In genomic region chr10:3766046-3766761, GRCh38 we compare ENCODE assay signal across 1 cellular context.
A peak's percentile ranks its signal among the peaks of the same experiment; 100 is the strongest.
TF ChIP-seq lines count a peak whose summit lies in the region.

No MANE protein-coding gene starts in this region.

TF ChIP-seq in HepG2, 621 proteins besides CTCF, POLR2A, EP300 and RAD21 (continued from another document):
- TF ChIP-seq HNRNPL (IDR thresholded peaks at IDR 0.05; ENCODE audit: low read depth, low read length) (peak; percentile 90), FOXA3 (CRISPR knock-in tag; IDR thresholded peaks at IDR 0.05) (peak; percentile 77), KMT2A (CRISPR knock-in tag; IDR thresholded peaks at IDR 0.05) (no peak), NFAT5 (CRISPR knock-in tag; IDR thresholded peaks at IDR 0.05) (no peak), ZNF407 (CRISPR knock-in tag; IDR thresholded peaks at IDR 0.05; ENCODE audit: not compliant biosample characterization) (no peak), ERF (CRISPR knock-in tag; IDR thresholded peaks at IDR 0.05) (peak; percentile 89), ZKSCAN8 (CRISPR knock-in tag; IDR thresholded peaks at IDR 0.05; ENCODE audit: borderline replicate concordance) (0 out of 2 replicates have a peak, but pooled peaks have one; percentile 28), E2F1 (CRISPR knock-in tag; IDR thresholded peaks at IDR 0.05) (no peak), ZBTB7B (CRISPR knock-in tag; IDR thresholded peaks at IDR 0.05) (peak; percentile 49; the same call in 1 of the 2 replicates), ZNF572 (CRISPR knock-in tag; IDR thresholded peaks at IDR 0.05) (no peak), ETV6 (CRISPR knock-in tag; conservative IDR thresholded peaks at IDR 0.05) (no peak), MED1 (CRISPR knock-in tag; IDR thresholded peaks at IDR 0.05) (peak; percentile 93), FOXA1 (IDR thresholded peaks at IDR 0.05) (no peak), FOXA1 (CRISPR knock-in tag; IDR thresholded peaks at IDR 0.05) (peak; percentile 28; the same call in 1 of the 2 replicates), HNRNPLL (IDR thresholded peaks at IDR 0.05; ENCODE audit: low read depth, low read length, poor library complexity, severe bottlenecking) (no peak), GATAD2A (CRISPR knock-in tag; IDR thresholded peaks at IDR 0.05) (peak; percentile 88), ZNF549 (CRISPR knock-in tag; IDR thresholded peaks at IDR 0.05) (no peak)
- TF ChIP-seq, protein P1, sequence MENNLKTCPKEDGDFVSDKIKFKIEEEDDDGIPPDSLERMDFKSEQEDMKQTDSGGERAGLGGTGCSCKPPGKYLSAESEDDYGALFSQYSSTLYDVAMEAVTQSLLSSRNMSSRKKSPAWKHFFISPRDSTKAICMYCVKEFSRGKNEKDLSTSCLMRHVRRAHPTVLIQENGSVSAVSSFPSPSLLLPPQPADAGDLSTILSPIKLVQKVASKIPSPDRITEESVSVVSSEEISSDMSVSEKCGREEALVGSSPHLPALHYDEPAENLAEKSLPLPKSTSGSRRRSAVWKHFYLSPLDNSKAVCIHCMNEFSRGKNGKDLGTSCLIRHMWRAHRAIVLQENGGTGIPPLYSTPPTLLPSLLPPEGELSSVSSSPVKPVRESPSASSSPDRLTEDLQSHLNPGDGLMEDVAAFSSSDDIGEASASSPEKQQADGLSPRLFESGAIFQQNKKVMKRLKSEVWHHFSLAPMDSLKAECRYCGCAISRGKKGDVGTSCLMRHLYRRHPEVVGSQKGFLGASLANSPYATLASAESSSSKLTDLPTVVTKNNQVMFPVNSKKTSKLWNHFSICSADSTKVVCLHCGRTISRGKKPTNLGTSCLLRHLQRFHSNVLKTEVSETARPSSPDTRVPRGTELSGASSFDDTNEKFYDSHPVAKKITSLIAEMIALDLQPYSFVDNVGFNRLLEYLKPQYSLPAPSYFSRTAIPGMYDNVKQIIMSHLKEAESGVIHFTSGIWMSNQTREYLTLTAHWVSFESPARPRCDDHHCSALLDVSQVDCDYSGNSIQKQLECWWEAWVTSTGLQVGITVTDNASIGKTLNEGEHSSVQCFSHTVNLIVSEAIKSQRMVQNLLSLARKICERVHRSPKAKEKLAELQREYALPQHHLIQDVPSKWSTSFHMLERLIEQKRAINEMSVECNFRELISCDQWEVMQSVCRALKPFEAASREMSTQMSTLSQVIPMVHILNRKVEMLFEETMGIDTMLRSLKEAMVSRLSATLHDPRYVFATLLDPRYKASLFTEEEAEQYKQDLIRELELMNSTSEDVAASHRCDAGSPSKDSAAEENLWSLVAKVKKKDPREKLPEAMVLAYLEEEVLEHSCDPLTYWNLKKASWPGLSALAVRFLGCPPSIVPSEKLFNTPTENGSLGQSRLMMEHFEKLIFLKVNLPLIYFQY (CRISPR knock-in tag; IDR thresholded peaks at IDR 0.05; ENCODE audit: borderline replicate concordance): peak; percentile 62; the same call in 1 of the 2 replicates
- TF ChIP-seq, protein P2, sequence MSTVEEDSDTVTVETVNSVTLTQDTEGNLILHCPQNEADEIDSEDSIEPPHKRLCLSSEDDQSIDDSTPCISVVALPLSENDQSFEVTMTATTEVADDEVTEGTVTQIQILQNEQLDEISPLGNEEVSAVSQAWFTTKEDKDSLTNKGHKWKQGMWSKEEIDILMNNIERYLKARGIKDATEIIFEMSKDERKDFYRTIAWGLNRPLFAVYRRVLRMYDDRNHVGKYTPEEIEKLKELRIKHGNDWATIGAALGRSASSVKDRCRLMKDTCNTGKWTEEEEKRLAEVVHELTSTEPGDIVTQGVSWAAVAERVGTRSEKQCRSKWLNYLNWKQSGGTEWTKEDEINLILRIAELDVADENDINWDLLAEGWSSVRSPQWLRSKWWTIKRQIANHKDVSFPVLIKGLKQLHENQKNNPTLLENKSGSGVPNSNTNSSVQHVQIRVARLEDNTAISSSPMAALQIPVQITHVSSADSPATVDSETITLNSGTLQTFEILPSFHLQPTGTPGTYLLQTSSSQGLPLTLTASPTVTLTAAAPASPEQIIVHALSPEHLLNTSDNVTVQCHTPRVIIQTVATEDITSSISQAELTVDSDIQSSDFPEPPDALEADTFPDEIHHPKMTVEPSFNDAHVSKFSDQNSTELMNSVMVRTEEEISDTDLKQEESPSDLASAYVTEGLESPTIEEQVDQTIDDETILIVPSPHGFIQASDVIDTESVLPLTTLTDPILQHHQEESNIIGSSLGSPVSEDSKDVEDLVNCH (CRISPR knock-in tag; IDR thresholded peaks at IDR 0.05): no peak
- TF ChIP-seq, protein P3, sequence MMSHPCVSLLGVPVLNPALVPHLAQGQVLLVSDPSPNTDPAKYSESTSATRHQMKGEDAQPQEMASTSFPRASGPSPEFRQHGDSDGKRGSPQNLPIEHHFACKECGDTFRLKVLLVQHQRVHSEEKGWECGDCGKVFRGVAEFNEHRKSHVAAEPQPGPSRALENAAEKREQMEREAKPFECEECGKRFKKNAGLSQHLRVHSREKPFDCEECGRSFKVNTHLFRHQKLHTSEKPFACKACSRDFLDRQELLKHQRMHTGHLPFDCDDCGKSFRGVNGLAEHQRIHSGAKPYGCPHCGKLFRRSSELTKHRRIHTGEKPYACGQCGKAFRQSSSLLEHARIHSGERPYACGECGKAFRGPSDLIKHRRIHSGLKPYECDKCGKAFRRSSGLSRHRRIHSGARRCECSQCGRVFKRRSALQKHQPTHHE (CRISPR knock-in tag; IDR thresholded peaks at IDR 0.05; ENCODE audit: borderline replicate concordance): no peak
- TF ChIP-seq, protein P4, sequence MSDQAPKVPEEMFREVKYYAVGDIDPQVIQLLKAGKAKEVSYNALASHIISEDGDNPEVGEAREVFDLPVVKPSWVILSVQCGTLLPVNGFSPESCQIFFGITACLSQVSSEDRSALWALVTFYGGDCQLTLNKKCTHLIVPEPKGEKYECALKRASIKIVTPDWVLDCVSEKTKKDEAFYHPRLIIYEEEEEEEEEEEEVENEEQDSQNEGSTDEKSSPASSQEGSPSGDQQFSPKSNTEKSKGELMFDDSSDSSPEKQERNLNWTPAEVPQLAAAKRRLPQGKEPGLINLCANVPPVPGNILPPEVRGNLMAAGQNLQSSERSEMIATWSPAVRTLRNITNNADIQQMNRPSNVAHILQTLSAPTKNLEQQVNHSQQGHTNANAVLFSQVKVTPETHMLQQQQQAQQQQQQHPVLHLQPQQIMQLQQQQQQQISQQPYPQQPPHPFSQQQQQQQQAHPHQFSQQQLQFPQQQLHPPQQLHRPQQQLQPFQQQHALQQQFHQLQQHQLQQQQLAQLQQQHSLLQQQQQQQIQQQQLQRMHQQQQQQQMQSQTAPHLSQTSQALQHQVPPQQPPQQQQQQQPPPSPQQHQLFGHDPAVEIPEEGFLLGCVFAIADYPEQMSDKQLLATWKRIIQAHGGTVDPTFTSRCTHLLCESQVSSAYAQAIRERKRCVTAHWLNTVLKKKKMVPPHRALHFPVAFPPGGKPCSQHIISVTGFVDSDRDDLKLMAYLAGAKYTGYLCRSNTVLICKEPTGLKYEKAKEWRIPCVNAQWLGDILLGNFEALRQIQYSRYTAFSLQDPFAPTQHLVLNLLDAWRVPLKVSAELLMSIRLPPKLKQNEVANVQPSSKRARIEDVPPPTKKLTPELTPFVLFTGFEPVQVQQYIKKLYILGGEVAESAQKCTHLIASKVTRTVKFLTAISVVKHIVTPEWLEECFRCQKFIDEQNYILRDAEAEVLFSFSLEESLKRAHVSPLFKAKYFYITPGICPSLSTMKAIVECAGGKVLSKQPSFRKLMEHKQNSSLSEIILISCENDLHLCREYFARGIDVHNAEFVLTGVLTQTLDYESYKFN (CRISPR knock-in tag; conservative IDR thresholded peaks at IDR 0.05): peak; percentile 91
- TF ChIP-seq, protein P5, sequence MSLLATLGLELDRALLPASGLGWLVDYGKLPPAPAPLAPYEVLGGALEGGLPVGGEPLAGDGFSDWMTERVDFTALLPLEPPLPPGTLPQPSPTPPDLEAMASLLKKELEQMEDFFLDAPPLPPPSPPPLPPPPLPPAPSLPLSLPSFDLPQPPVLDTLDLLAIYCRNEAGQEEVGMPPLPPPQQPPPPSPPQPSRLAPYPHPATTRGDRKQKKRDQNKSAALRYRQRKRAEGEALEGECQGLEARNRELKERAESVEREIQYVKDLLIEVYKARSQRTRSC (CRISPR knock-in tag; IDR thresholded peaks at IDR 0.05; ENCODE audit: low read depth): no peak
